In the genomic region with DNA sequence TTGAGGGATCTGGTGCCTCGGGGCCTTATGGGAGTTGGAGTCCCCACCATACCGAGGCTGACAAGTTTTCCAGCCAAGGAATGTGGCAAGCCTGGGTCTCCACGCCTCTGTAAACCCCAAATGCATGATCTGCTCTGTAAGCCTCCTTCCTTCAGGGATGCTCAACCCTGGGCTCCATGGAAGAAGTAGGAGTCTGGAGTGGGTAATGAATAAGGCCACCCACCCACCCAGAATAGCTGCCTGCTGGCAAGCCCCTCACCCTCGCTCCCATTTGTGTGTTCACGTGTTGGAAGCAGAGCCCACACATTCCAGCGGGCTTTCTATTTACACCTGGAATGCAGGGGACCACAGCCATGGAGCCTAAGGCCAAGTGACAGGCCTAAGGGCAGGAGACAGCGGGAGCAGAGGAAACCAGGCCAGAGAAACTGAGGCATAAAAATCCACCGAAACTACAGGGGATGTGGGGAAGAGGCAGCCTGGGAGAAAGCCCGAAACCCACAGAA, we compare ENCODE assay signal across 1 cellular context.
TF ChIP-seq lines count a peak whose summit lies in the region.

No MANE protein-coding gene starts in this region.

TF ChIP-seq in H1, 55 proteins besides CTCF, POLR2A, EP300 and RAD21:
- no peak for TF ChIP-seq SP4 (IDR thresholded peaks at IDR 0.05; ENCODE audit: low read length)
- no peak for TF ChIP-seq NRF1 (IDR thresholded peaks at IDR 0.05; ENCODE audit: low read depth, low read length)
- peak; percentile 10 for TF ChIP-seq ASH2L (IDR thresholded peaks at IDR 0.05; ENCODE audit: low read length)
- no peak for TF ChIP-seq GABPA (IDR thresholded peaks at IDR 0.05; ENCODE audit: borderline replicate concordance, insufficient read depth, low read length)
- TF ChIP-seq CHD2 (IDR thresholded peaks at IDR 0.05; ENCODE audit: low read length) = no peak; the same call in 1 of the 2 replicates
- TF ChIP-seq SIX5 (IDR thresholded peaks at IDR 0.05; ENCODE audit: low read depth, low read length) = peak; percentile 98
- 0 out of 2 replicates have a peak, but pooled peaks have one; percentile 31 for TF ChIP-seq TCF12 (IDR thresholded peaks at IDR 0.05; ENCODE audit: low read depth, low read length)
- TF ChIP-seq SAP30 (IDR thresholded peaks at IDR 0.05; ENCODE audit: insufficient read depth, insufficient replicate concordance, low read length) = peak; percentile 37
- TF ChIP-seq TEAD4 (IDR thresholded peaks at IDR 0.05; ENCODE audit: low read depth, low read length) = peak; percentile 90
- no peak for TF ChIP-seq TAF1 (IDR thresholded peaks at IDR 0.05; ENCODE audit: low read depth, low read length)
- TF ChIP-seq CREB1 (IDR thresholded peaks at IDR 0.05) = 0 out of 2 replicates have a peak, but pooled peaks have one; percentile 42
- TF ChIP-seq, protein P1, sequence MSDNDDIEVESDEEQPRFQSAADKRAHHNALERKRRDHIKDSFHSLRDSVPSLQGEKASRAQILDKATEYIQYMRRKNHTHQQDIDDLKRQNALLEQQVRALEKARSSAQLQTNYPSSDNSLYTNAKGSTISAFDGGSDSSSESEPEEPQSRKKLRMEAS (IDR thresholded peaks at IDR 0.05) = peak; percentile 2; the same call in 1 of the 2 replicates
